18 cellular contexts compared by ENCODE assay signal in the genomic region with DNA sequence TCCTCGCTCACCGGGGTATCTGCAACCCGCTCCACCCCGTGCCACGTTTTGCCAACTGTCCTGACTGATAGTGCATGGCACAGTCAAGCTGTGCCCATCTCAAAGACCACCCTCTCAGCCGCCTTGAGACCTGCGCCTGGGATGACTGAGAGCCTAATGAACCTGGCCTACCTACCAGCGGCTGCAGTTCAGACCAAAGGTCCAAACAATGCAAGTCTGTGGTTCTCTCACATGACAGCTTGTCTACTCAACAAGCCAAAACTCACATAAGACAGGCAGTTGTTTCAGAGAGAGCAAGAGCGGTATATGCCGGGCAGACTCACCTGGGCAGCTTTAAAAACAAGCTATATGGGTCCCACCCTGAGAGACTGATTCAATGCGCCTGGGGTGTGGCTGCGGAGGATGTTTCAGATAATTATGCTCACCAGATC.
A peak's percentile ranks its signal among the peaks of the same experiment; 100 is the strongest.
DNase-seq lines count a peak whose midpoint lies in the region; ATAC-seq and TF ChIP-seq lines count a peak whose summit lies in the region.
"Had no signal": no experiment of that assay in that cellular context is flagged by ENCODE, and none has a peak within 500 bp of the region (broad histone marks: within the 10 kb centered on the region; RNA-seq: fewer than 3 reads in every experiment).

No MANE protein-coding gene starts in this region.

- no peak for TF ChIP-seq RAD21 in liver (IDR thresholded peaks at IDR 0.05)

- peaks cover 32 to 84% (median 76%) of the 10 kb centered on the region in 4 donors for H3K4me1 ChIP-seq in liver (ENCODE audit: control insufficient read depth in 4 of 4, insufficient read depth in 4 of 4, low read length in 3 of 4)
- peaks cover 10% of the 10 kb centered on the region for H3K4me1 ChIP-seq in suprapubic skin
- peaks cover 0 to 39% (median 6%) of the 10 kb centered on the region in 4 donors for H3K4me1 ChIP-seq in tibial nerve

- WGBS in liver: 66% methylated on average over 12 of the region's 12 CpGs
- 93% methylated on average over 7 of the region's 12 CpGs for WGBS in suprapubic skin
- 92 to 97% methylated on average over 7 to 12 of the region's 12 CpGs for WGBS in tibial nerve, 2 donors

- TF ChIP-seq CTCF in VCaP (conservative IDR thresholded peaks at IDR 0.05) (no peak), liver (IDR thresholded peaks at IDR 0.05; ENCODE audit: low read depth, low read length, missing input control) (no peak), suprapubic skin (IDR thresholded peaks at IDR 0.05) (no peak), tibial nerve (IDR thresholded peaks at IDR 0.05) (no peak)

- H3K9me3 ChIP-seq in liver (ENCODE audit: control insufficient read depth in 4 of 4, low read length in 3 of 4) (no peaks in the 10 kb centered on the region), suprapubic skin (no peaks in the 10 kb centered on the region), tibial nerve (no peaks in the 10 kb centered on the region)

- peak; percentile 28 to 51 for DNase-seq in NCI-H2081 (lab: John Stamatoyannopoulos, UW)
- no peak for DNase-seq in NCI-H2081 treated with DMSO at 0.1 percent for 48 hours (lab: John Stamatoyannopoulos, UW)
- DNase-seq in suprapubic skin (ENCODE audit: low spot score in 2 of 2): no peak
- no peak for DNase-seq in tibial nerve (ENCODE audit: low spot score in 2 of 2)
- DNase-seq: activated CD4-positive, alpha-beta T cell treated with anti-CD3 and anti-CD28 coated beads for 1 hour; activated CD8-positive, alpha-beta memory T cell treated with anti-CD3 and anti-CD28 coated beads for 24 hours; activated T-cell treated with anti-CD3 and anti-CD28 coated beads, Interleukin-2, amount 50 U/mL, for 48 hours; effector CD8-positive, alpha-beta T cell; EL; HCEC 1CT; midbrain; stimulated activated CD4-positive, alpha-beta T cell treated with anti-CD3 and anti-CD28 coated beads, Interleukin-2, amount 100 ng/mL, for 24 hours; stimulated activated naive CD4-positive, alpha-beta T cell had no signal

- H3K27me3 ChIP-seq in liver (ENCODE audit: control insufficient read depth in 4 of 4, insufficient read depth in 4 of 4, low read length in 3 of 4) (no peaks in the 10 kb centered on the region), suprapubic skin (no peaks in the 10 kb centered on the region), tibial nerve (no peaks in the 10 kb centered on the region)

- no peak for TF ChIP-seq POLR2A in suprapubic skin (IDR thresholded peaks at IDR 0.05)
- no peak for TF ChIP-seq POLR2A in tibial nerve (IDR thresholded peaks at IDR 0.05)

- H3K36me3 ChIP-seq in liver (ENCODE audit: control insufficient read depth in 4 of 4, insufficient read depth in 3 of 4, low read depth in 1 of 4, low read length in 3 of 4) (no peaks in the 10 kb centered on the region), suprapubic skin (no peaks in the 10 kb centered on the region), tibial nerve (peaks cover 0 to 10% (median 0%) of the 10 kb centered on the region in 3 donors)

- no peak overlapping the region for H3K4me3 ChIP-seq in liver (ENCODE audit: low read depth in 1 of 3, low read length in 3 of 3)
- no peak overlapping the region for H3K4me3 ChIP-seq in suprapubic skin
- H3K4me3 ChIP-seq in tibial nerve: no peak overlapping the region
- H3K4me3 ChIP-seq: skin epidermis had no signal

- H3K27ac ChIP-seq in VCaP (peak overlapping the region; percentile 98), liver (ENCODE audit: low read depth in 1 of 2, low read length in 2 of 2) (peak overlapping the region; percentile 93), suprapubic skin (peak overlapping the region; percentile 21), tibial nerve (peak overlapping the region in 1 of 4 donors; percentile 24)

- TF ChIP-seq EP300 in suprapubic skin (IDR thresholded peaks at IDR 0.05): no peak
- TF ChIP-seq EP300 in tibial nerve (IDR thresholded peaks at IDR 0.05): no peak

- peak overlapping the region in 1 of 2 donors; percentile 83 for H3K9ac ChIP-seq in liver (ENCODE audit: low read depth in 1 of 2, low read length in 2 of 2)

- no peak for ATAC-seq in GM18870 (IDR thresholded peaks at IDR 0.05; ENCODE audit: unreplicated experiment)
- ATAC-seq in HG03139 (IDR thresholded peaks at IDR 0.05; ENCODE audit: unreplicated experiment): no peak

TF ChIP-seq in liver, 16 proteins besides CTCF, POLR2A, EP300 and RAD21:
- TF ChIP-seq TAF1 (conservative IDR thresholded peaks at IDR 0.05): no peak
- TF ChIP-seq YY1 (IDR thresholded peaks at IDR 0.05): no peak
- no peak for TF ChIP-seq HNF4G (IDR thresholded peaks at IDR 0.05)
- no peak for TF ChIP-seq NR2F2 (IDR thresholded peaks at IDR 0.05)
- TF ChIP-seq, protein P1, sequence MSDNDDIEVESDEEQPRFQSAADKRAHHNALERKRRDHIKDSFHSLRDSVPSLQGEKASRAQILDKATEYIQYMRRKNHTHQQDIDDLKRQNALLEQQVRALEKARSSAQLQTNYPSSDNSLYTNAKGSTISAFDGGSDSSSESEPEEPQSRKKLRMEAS (IDR thresholded peaks at IDR 0.05): no peak
- TF ChIP-seq FOXA1 (IDR thresholded peaks at IDR 0.05): no peak
- no peak for TF ChIP-seq JUND (IDR thresholded peaks at IDR 0.05)
- peak; percentile 46 to 47 for TF ChIP-seq RXRA (IDR thresholded peaks at IDR 0.05)
- no peak for TF ChIP-seq REST (IDR thresholded peaks at IDR 0.05)
- peak; percentile 65 to 72 for TF ChIP-seq HNF4A (conservative IDR thresholded peaks at IDR 0.05)
- no peak for TF ChIP-seq SP1 (IDR thresholded peaks at IDR 0.05)

Comparison
In these comparisons a context has a peak if more than half of its experiments do, and no peak if none do; other contexts are left out.
1. DNase-seq: peak in NCI-H2081 (2 of 2); none in NCI-H2081 treated with DMSO at 0.1 percent for 48 hours (single experiment), suprapubic skin (0 of 2) and tibial nerve (0 of 2).